ENCODE assay signal across 15 cellular contexts in genomic region chr6:12112540-12113189, GRCh38.
DNase-seq lines count a peak whose midpoint lies in the region; ATAC-seq, FAIRE-seq and TF ChIP-seq lines count a peak whose summit lies in the region.
"Had no signal": no experiment of that assay in that cellular context is flagged by ENCODE, and none has a peak within 500 bp of the region (broad histone marks: within the 10 kb centered on the region; RNA-seq: fewer than 3 reads in every experiment).

No MANE protein-coding gene starts in this region.

- H3K27ac Mint-ChIP-seq in activated CD8-positive, alpha-beta memory T cell treated with anti-CD3 and anti-CD28 coated beads, Interleukin-2, amount 10 ng/mL, durations not matched to agents 7 days and 5 days, result peak overlapping the region; percentile 57
- H3K27ac Mint-ChIP-seq in IgD-negative memory B cell (peak overlapping the region; percentile 89 to 95 (median 92)), osteocyte (ENCODE audit: unreplicated experiment) (peak overlapping the region; percentile 67)
- H3K27ac Mint-ChIP-seq: nephron had no signal

- TF ChIP-seq RAD21 in GM12878 (IDR thresholded peaks at IDR 0.05; ENCODE audit: insufficient read depth, low read depth, low read length), result no peak

- peak overlapping the region; percentile 65 for H3K9ac ChIP-seq in GM12878 (ENCODE audit: control insufficient read depth, insufficient read depth, low read length)

- peaks cover 48% of the 10 kb centered on the region for H3K4me1 Mint-ChIP-seq in activated CD8-positive, alpha-beta memory T cell treated with anti-CD3 and anti-CD28 coated beads, Interleukin-2, amount 10 ng/mL, durations not matched to agents 7 days and 5 days
- H3K4me1 Mint-ChIP-seq in IgD-negative memory B cell (peaks cover 40 to 55% (median 45%) of the 10 kb centered on the region in 3 donors), osteocyte (ENCODE audit: unreplicated experiment) (peaks cover 24% of the 10 kb centered on the region)
- H3K4me1 Mint-ChIP-seq: nephron had no signal

- ATAC-seq in activated CD8-positive, alpha-beta memory T cell treated with anti-CD3 and anti-CD28 coated beads, Interleukin-2, amount 10 ng/mL, durations not matched to agents 7 days and 5 days, result no peak
- no peak for ATAC-seq in GM12878

- peak; percentile 25; the same call in 1 of the 2 replicates for TF ChIP-seq POLR2A in GM12878 (IDR thresholded peaks at IDR 0.05; ENCODE audit: low read depth, low read length)

- peaks cover 32% of the 10 kb centered on the region for H3K79me2 ChIP-seq in GM12878 (ENCODE audit: control insufficient read depth, insufficient read depth, low read length)

- no peak for TF ChIP-seq EP300 in GM12878 (IDR thresholded peaks at IDR 0.05; ENCODE audit: borderline replicate concordance in 1 of 2, control insufficient read depth in 1 of 2, low read depth in 2 of 2, low read length in 2 of 2)

- SMC1A ChIA-PET in GM12878 (lab: Charles Lee; ENCODE audit: uncharacterized antibody, unreplicated experiment), result interaction anchor here (0.6 to 8.3 kb wide), 12 partner anchors 23 to 121 kb away, joined by 3 to 56 read pairs (median 5); no protein-coding TSS in a partner anchor

- H3K9me3 Mint-ChIP-seq in activated CD8-positive, alpha-beta memory T cell treated with anti-CD3 and anti-CD28 coated beads, Interleukin-2, amount 10 ng/mL, durations not matched to agents 7 days and 5 days (ENCODE audit: low read depth), result peaks cover 6% of the 10 kb centered on the region
- H3K9me3 Mint-ChIP-seq in IgD-negative memory B cell, result no peaks in the 10 kb centered on the region
- peaks cover 17% of the 10 kb centered on the region for H3K9me3 Mint-ChIP-seq in osteocyte (ENCODE audit: unreplicated experiment)

- H3K4me3 ChIP-seq in GM12878, result 0 out of 2 replicates have a peak overlapping the region, but pooled peaks have one; percentile 32
- H3K4me3 ChIP-seq: skin epidermis had no signal

- no peaks in the 10 kb centered on the region for H3K27me3 Mint-ChIP-seq in activated CD8-positive, alpha-beta memory T cell treated with anti-CD3 and anti-CD28 coated beads, Interleukin-2, amount 10 ng/mL, durations not matched to agents 7 days and 5 days
- H3K27me3 Mint-ChIP-seq in IgD-negative memory B cell, result no peaks in the 10 kb centered on the region
- no peaks in the 10 kb centered on the region for H3K27me3 Mint-ChIP-seq in osteocyte (ENCODE audit: unreplicated experiment)

- no peak for DNase-seq in activated CD8-positive, alpha-beta memory T cell treated with anti-CD3 and anti-CD28 coated beads, Interleukin-2, amount 10 ng/mL, durations not matched to agents 7 days and 5 days
- DNase-seq in activated CD8-positive, alpha-beta memory T cell treated with anti-CD3 and anti-CD28 coated beads for 24 hours, result no peak
- no peak for DNase-seq in GM12878 (ENCODE audit: low read depth, low spot score)
- no peak for DNase-seq in osteocyte (ENCODE audit: extremely low spot score, unreplicated experiment)
- no peak for DNase-seq in islet precursor cell
- no peak for DNase-seq in NCI-H2081 treated with DMSO at 0.1 percent for 48 hours (lab: John Stamatoyannopoulos, UW)
- no peak for DNase-seq in NCI-H1436 (lab: John Stamatoyannopoulos, UW)
- DNase-seq: activated effector memory CD4-positive, alpha-beta T cell treated with Interleukin-2 at 50 U/mL for 16 hours; DND-41; Kasumi-1; RPMI8226 had no signal

- peak overlapping the region; percentile 68 for H3K4me2 ChIP-seq in GM12878 (ENCODE audit: control insufficient read depth, insufficient read depth)

- peaks cover 53% of the 10 kb centered on the region for H3K36me3 Mint-ChIP-seq in activated CD8-positive, alpha-beta memory T cell treated with anti-CD3 and anti-CD28 coated beads, Interleukin-2, amount 10 ng/mL, durations not matched to agents 7 days and 5 days
- H3K36me3 Mint-ChIP-seq in IgD-negative memory B cell (peaks cover 13% of the 10 kb centered on the region), osteocyte (ENCODE audit: unreplicated experiment) (peaks cover 19% of the 10 kb centered on the region)

- H3K36me3 ChIP-seq in GM12878 (ENCODE audit: control insufficient read depth in 2 of 2, insufficient read depth in 2 of 2, low read length in 1 of 2), result no peaks in the 10 kb centered on the region; a peak in 1 of 4 replicates

- no peak for FAIRE-seq in GM12878 (lab: Jason Lieb, UNC)
- FAIRE-seq: urothelium cell line had no signal

- POLR2A ChIA-PET in GM12878 (lab: Charles Lee), result no interaction called here

- BruUV-seq in GM12878 (replicated peaks; lab: Mats Ljungman, UMichigan), result no TSS peak

- in situ Hi-C loops in GM12878 (cut with MboI), result no loop called here

- RAD21 ChIA-PET in GM12878 (lab: Charles Lee; ENCODE audit: unreplicated experiment), result interaction anchor here (0.6 to 5.8 kb wide), 7 partner anchors 22 to 178 kb away, joined by 3 to 32 read pairs (median 3); no protein-coding TSS in a partner anchor

- H3K9me3 ChIP-seq in GM12878 (replicated peaks; ENCODE audit: control insufficient read depth, insufficient read depth, low read length), result no peaks in the 10 kb centered on the region; the same call in 1 of the 3 replicates

- CTCF ChIA-PET in activated CD8-positive, alpha-beta memory T cell treated with anti-CD3 and anti-CD28 coated beads, Interleukin-2, amount 10 ng/mL, durations not matched to agents 7 days and 5 days (lab: Charles Lee), result interaction anchor here (0.8 kb wide), 1 partner anchor 11 kb away, joined by 3 read pairs; no protein-coding TSS in a partner anchor
- CTCF ChIA-PET in GM12878 (lab: Yijun Ruan, JAX), result interaction anchor here (1.0 to 2.4 kb wide), 4 partner anchors 18 to 457 kb away, joined by 4 to 7 read pairs (median 5); no protein-coding TSS in a partner anchor

- H3K4me1 ChIP-seq in GM12878 (ENCODE audit: control insufficient read depth, insufficient read depth, low read length), result peaks cover 49% of the 10 kb centered on the region

- H3K27ac ChIP-seq in GM12878 (ENCODE audit: control insufficient read depth, insufficient read depth), result peak overlapping the region; percentile 88

- H2AFZ ChIP-seq in GM12878 (ENCODE audit: control insufficient read depth, low read depth, low read length), result peak overlapping the region; percentile 41; the same call in 1 of the 2 replicates

- H3K27me3 ChIP-seq in GM12878 (replicated peaks in 1 of 2; ENCODE audit: control insufficient read depth in 2 of 2, insufficient read depth in 2 of 2, low read length in 1 of 2), result no peaks in the 10 kb centered on the region

- no peak overlapping the region for H3K4me3 Mint-ChIP-seq in activated CD8-positive, alpha-beta memory T cell treated with anti-CD3 and anti-CD28 coated beads, Interleukin-2, amount 10 ng/mL, durations not matched to agents 7 days and 5 days
- H3K4me3 Mint-ChIP-seq in IgD-negative memory B cell (peak overlapping the region in 1 of 4 donors; percentile 68), osteocyte (ENCODE audit: unreplicated experiment) (no peak overlapping the region)
- H3K4me3 Mint-ChIP-seq: nephron had no signal

- TF ChIP-seq CTCF in GM12878 (IDR thresholded peaks at IDR 0.05 in 2 of 3, conservative IDR thresholded peaks at IDR 0.05 in 1 of 3; ENCODE audit: control insufficient read depth in 2 of 3, extremely low read depth in 1 of 3, insufficient read depth in 1 of 3, low read depth in 3 of 3, low read length in 3 of 3), result no peak
- no peak for TF ChIP-seq CTCF in osteocyte (IDR thresholded peaks at IDR 0.05)

- no peaks in the 10 kb centered on the region for H4K20me1 ChIP-seq in GM12878 (ENCODE audit: control insufficient read depth, insufficient read depth)

- intact Hi-C loops in GM12878 (cut with micrococcal nuclease; ENCODE audit: unreplicated experiment), result loop anchor here (10.0 kb wide), 1 partner anchor 242 kb away; no protein-coding TSS in a partner anchor

- 40% methylated on average over 8 of the region's 9 CpGs for WGBS in GM12878 (ENCODE audit: insufficient coverage, insufficient replicate concordance, low lambda C conversion rate, missing lambda C conversion rate)

TF ChIP-seq in GM12878, 131 proteins besides CTCF, POLR2A, EP300 and RAD21:
- TF ChIP-seq MEF2A (IDR thresholded peaks at IDR 0.05; ENCODE audit: insufficient read depth, low read depth, low read length), result no peak
- no peak for TF ChIP-seq MTA3 (IDR thresholded peaks at IDR 0.05; ENCODE audit: borderline replicate concordance, low read length)
- no peak for TF ChIP-seq TBL1XR1 (IDR thresholded peaks at IDR 0.05; ENCODE audit: low read depth, low read length)
- no peak for TF ChIP-seq ATF3 (IDR thresholded peaks at IDR 0.05; ENCODE audit: borderline replicate concordance, extremely low read depth, low read depth, low read length)
- no peak for TF ChIP-seq MTA2 (IDR thresholded peaks at IDR 0.05; ENCODE audit: low read depth)
- TF ChIP-seq ZNF217 (IDR thresholded peaks at IDR 0.05), result no peak
- TF ChIP-seq SMARCA5 (IDR thresholded peaks at IDR 0.05), result peak; percentile 36; the same call in 1 of the 2 replicates
- TF ChIP-seq, protein P1, sequence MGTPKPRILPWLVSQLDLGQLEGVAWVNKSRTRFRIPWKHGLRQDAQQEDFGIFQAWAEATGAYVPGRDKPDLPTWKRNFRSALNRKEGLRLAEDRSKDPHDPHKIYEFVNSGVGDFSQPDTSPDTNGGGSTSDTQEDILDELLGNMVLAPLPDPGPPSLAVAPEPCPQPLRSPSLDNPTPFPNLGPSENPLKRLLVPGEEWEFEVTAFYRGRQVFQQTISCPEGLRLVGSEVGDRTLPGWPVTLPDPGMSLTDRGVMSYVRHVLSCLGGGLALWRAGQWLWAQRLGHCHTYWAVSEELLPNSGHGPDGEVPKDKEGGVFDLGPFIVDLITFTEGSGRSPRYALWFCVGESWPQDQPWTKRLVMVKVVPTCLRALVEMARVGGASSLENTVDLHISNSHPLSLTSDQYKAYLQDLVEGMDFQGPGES (IDR thresholded peaks at IDR 0.05), result no peak
- TF ChIP-seq CHD2 (IDR thresholded peaks at IDR 0.05; ENCODE audit: borderline replicate concordance, low read depth, low read length), result peak; percentile 9; the same call in 1 of the 2 replicates
TF ChIP-seq in GM12878: peak in this region for 2.
